In the genomic region with DNA sequence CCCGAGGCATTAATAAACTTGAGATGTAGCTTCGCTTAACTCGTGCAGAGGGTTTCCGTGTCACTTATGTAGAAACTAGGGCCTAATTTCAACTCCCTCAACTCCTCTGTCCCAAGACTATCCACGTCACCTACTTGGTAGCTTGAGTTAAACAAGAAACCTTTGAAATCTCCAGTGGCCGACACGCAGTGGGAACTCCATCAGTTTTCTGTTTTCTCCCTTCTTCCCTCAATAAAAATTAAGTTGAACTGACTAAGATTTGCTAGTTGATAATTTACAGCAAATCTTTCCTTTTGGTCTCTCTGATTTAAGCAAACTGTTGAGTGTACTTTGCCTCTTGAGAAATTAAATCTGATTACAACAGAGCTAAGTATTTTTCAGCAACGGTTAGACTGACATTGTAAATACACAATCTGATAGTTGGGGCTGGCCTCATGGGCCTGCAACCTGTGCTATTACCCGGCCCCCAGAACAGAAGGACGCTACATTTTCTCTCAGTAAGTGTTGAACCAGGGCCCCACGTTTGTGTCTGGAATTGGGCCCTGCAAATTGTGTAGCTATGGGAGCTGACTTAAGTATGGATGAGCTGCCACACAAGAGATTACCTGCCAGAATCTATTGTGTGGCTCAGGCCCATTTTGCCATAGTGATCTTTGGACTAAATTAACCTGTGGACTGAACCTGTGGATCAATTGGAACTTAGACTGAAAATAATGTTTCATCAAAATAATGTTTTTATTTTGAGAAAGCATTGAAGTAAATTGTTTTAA, we compare ENCODE assay signal across 8 cellular contexts. TPM values are rescaled to one million over a fixed set of nuclear protein-coding genes. Genes with fewer than 3 reads are reported as not detected.
DNase-seq lines count a peak whose midpoint lies in the region; ATAC-seq and TF ChIP-seq lines count a peak whose summit lies in the region.

No MANE protein-coding gene starts in this region.

- peaks cover 27% of the 10 kb centered on the region for H3K4me1 Mint-ChIP-seq in T-helper 17 cell

- H3K4me3 Mint-ChIP-seq in T-helper 17 cell = peak overlapping the region; percentile 99

- no peaks in the 10 kb centered on the region for H3K27me3 Mint-ChIP-seq in T-helper 17 cell

- peak overlapping the region; percentile 98 for H3K27ac Mint-ChIP-seq in T-helper 17 cell

- ATAC-seq in HCT116 = no peak
- no peak for ATAC-seq in T-helper 17 cell
- ATAC-seq in GM18873 (IDR thresholded peaks at IDR 0.05; ENCODE audit: low FRiP score, unreplicated experiment) = no peak
- no peak for ATAC-seq in GM21528 (IDR thresholded peaks at IDR 0.05; ENCODE audit: low FRiP score, unreplicated experiment)

- H3K79me2 ChIP-seq in HCT116 (ENCODE audit: insufficient read depth, low read length) = peaks cover 43% of the 10 kb centered on the region

- H2AFZ ChIP-seq in HCT116 (ENCODE audit: low read depth, low read length, poor library complexity, severe bottlenecking) = peak overlapping the region; percentile 77

- no peak for DNase-seq in HCT116 (ENCODE audit: low read depth, low spot score)
- DNase-seq in T-helper 17 cell = no peak
- no peak for DNase-seq in fibroblast of pulmonary artery (ENCODE audit: low read depth)
- DNase-seq in retina = no peak
- DNase-seq in OCI-M1 (lab: John Stamatoyannopoulos, UW) = no peak

- H3K9me3 ChIP-seq in HCT116 (ENCODE audit: control insufficient read depth in 1 of 2, insufficient read depth in 1 of 2, low read depth in 1 of 2, low read length in 2 of 2) (no peaks in the 10 kb centered on the region), T-helper 17 cell (ENCODE audit: control insufficient read depth, low read length, poor library complexity, severe bottlenecking) (no peaks in the 10 kb centered on the region)

- peaks cover 5% of the 10 kb centered on the region for H3K36me3 Mint-ChIP-seq in T-helper 17 cell (ENCODE audit: low read depth)

- CTCF ChIA-PET in HCT116 (lab: Charles Lee) = no interaction called here

- H3K4me3 ChIP-seq in HCT116 (replicated peaks in 1 of 2; ENCODE audit: low read depth in 1 of 2, low read length in 2 of 2) = peak overlapping the region; percentile 63 to 78
- peak overlapping the region; percentile 79 for H3K4me3 ChIP-seq in fibroblast of pulmonary artery (replicated peaks; ENCODE audit: low read depth, low read length)
- H3K4me3 ChIP-seq in rectal smooth muscle tissue (ENCODE audit: low read length) = peak overlapping the region; percentile 99

- H3K27me3 ChIP-seq in HCT116 (ENCODE audit: insufficient read depth, low read length) (no peaks in the 10 kb centered on the region), rectal smooth muscle tissue (ENCODE audit: control insufficient read depth, insufficient read depth, low read length) (no peaks in the 10 kb centered on the region)

- no peak for TF ChIP-seq POLR2A in HCT116 (IDR thresholded peaks at IDR 0.05; ENCODE audit: borderline replicate concordance, extremely low read depth, insufficient read depth, insufficient read length)

- RAD21 ChIA-PET in HCT116 (lab: Charles Lee; ENCODE audit: low non-redundant PET in 1 of 2, low total read pairs in 2 of 2, uncharacterized antibody in 2 of 2, unreplicated experiment in 2 of 2) = no interaction called here

- no peaks in the 10 kb centered on the region for H3K36me3 ChIP-seq in HCT116 (ENCODE audit: control insufficient read depth in 1 of 2, insufficient read depth in 2 of 2, low read length in 2 of 2)
- H3K36me3 ChIP-seq in rectal smooth muscle tissue (ENCODE audit: control insufficient read depth, insufficient read depth, low read length) = no peaks in the 10 kb centered on the region

- H4K20me1 ChIP-seq in HCT116 (ENCODE audit: insufficient read depth) = no peaks in the 10 kb centered on the region

- H3K4me2 ChIP-seq in HCT116 (ENCODE audit: low read length) = peak overlapping the region; percentile 89

- POLR2A ChIA-PET in HCT116 (lab: Charles Lee) = no interaction called here

- H3K9me2 ChIP-seq in HCT116 (ENCODE audit: insufficient read depth) = no peaks in the 10 kb centered on the region

- peak overlapping the region; percentile 83 for H3K9ac ChIP-seq in HCT116 (ENCODE audit: low read length)
- H3K9ac ChIP-seq in rectal smooth muscle tissue (ENCODE audit: low read length) = peak overlapping the region; percentile 78

- intact Hi-C loops in HCT116 (cut with micrococcal nuclease) = no loop called here

- no peak for TF ChIP-seq CTCF in HCT116 (IDR thresholded peaks at IDR 0.05 in 2 of 3, conservative IDR thresholded peaks at IDR 0.05 in 1 of 3; ENCODE audit: borderline replicate concordance in 1 of 3, insufficient read depth in 1 of 3, low read depth in 2 of 3, low read length in 2 of 3)
- no peak for TF ChIP-seq CTCF in fibroblast of pulmonary artery (IDR thresholded peaks at IDR 0.05; ENCODE audit: low read length, missing control alignments)

- peak overlapping the region; percentile 89 for H3K27ac ChIP-seq in HCT116 (ENCODE audit: low read depth, low read length)
- H3K27ac ChIP-seq in rectal smooth muscle tissue (ENCODE audit: low read depth, low read length) = peak overlapping the region; percentile 96

- H3K4me1 ChIP-seq in HCT116 (ENCODE audit: control insufficient read depth in 1 of 2, insufficient read depth in 2 of 2, low read length in 2 of 2) (peaks cover 14 to 21% of the 10 kb centered on the region in 2 experiments), rectal smooth muscle tissue (ENCODE audit: control insufficient read depth, insufficient read depth, low read length) (peaks cover 8% of the 10 kb centered on the region)

- TF ChIP-seq RAD21 in HCT116 (IDR thresholded peaks at IDR 0.05; ENCODE audit: low read depth) = no peak

- TSS peak; percentile 95 for BruUV-seq in HCT116 (replicated peaks; lab: Mats Ljungman, UMichigan)

TF ChIP-seq in HCT116, 20 proteins besides CTCF, POLR2A, EP300 and RAD21:
- TF ChIP-seq YY1 (IDR thresholded peaks at IDR 0.05; ENCODE audit: extremely low read depth, insufficient replicate concordance, low read depth, low read length) = no peak

RNA-seq across cellular contexts. Expression of gene ESD, which starts 0.7 kb away (rescaled TPM):
- 111 TPM for total RNA-seq in HCT116 (2021; ENCODE audit: unreplicated experiment)
- polyA plus RNA-seq in HCT116 (2012) = 50.1 and 81.0 TPM in 2 replicates
- 10 to 100 TPM; 29.8 to 31.3 TPM for total RNA-seq in T-helper 17 cell
